In genomic region chr21:6565190-6566170, GRCh38 we compare ENCODE assay signal across 8 cellular contexts.
A peak's percentile ranks its signal among the peaks of the same experiment; 100 is the strongest.
DNase-seq lines count a peak whose midpoint lies in the region; ATAC-seq, FAIRE-seq and TF ChIP-seq lines count a peak whose summit lies in the region.
"Not testable (repeated sequence)": the region's sequence is repeated elsewhere in the genome, so short reads cannot be mapped to it uniquely, and the experiment has no call there.

No MANE protein-coding gene starts in this region.

- not testable (repeated sequence) for H3K4me1 ChIP-seq in Panc1 (ENCODE audit: control insufficient read depth, insufficient read depth, low read length); endothelial cell of umbilical vein (ENCODE audit: control insufficient read depth, extremely low read depth, insufficient read depth, low read length); thoracic aorta (ENCODE audit: control insufficient read depth in 1 of 2, low read depth in 2 of 2)

- not testable (repeated sequence) for BruUV-seq in Panc1 (replicated peaks; lab: Mats Ljungman, UMichigan); endothelial cell of umbilical vein (replicated peaks; lab: Mats Ljungman, UMichigan)

- not testable (repeated sequence) for H3K4me1 Mint-ChIP-seq in activated CD4-positive, alpha-beta memory T cell treated with anti-CD3 and anti-CD28 coated beads, Interleukin-2, amount 10 ng/mL, durations not matched to agents 7 days and 5 days; activated naive CD8-positive, alpha-beta T cell treated with anti-CD3 and anti-CD28 coated beads for 36 hours

- not testable (repeated sequence) for TF ChIP-seq CTCF in Panc1 (IDR thresholded peaks at IDR 0.05); endothelial cell of umbilical vein (IDR thresholded peaks at IDR 0.05; ENCODE audit: extremely low read depth in 1 of 2, insufficient read depth in 1 of 2, low read depth in 1 of 2, low read length in 2 of 2); thoracic aorta (IDR thresholded peaks at IDR 0.05)

- H3K4me3 ChIP-seq in Panc1 (ENCODE audit: low read depth in 2 of 2, low read length in 2 of 2); endothelial cell of umbilical vein (replicated peaks in 1 of 3; ENCODE audit: insufficient read depth in 1 of 3, low read depth in 1 of 3, low read length in 3 of 3): not testable (repeated sequence)
- H3K4me3 ChIP-seq in thoracic aorta = peak overlapping the region; percentile 42

- not testable (repeated sequence) for H3K9me3 Mint-ChIP-seq in activated CD4-positive, alpha-beta memory T cell treated with anti-CD3 and anti-CD28 coated beads, Interleukin-2, amount 10 ng/mL, durations not matched to agents 7 days and 5 days; activated naive CD8-positive, alpha-beta T cell treated with anti-CD3 and anti-CD28 coated beads for 36 hours

- H3K9me1 ChIP-seq in endothelial cell of umbilical vein (replicated peaks; ENCODE audit: control insufficient read depth, extremely low read depth, insufficient read depth, low read length) = not testable (repeated sequence)

- not testable (repeated sequence) for H3K27me3 Mint-ChIP-seq in activated CD4-positive, alpha-beta memory T cell treated with anti-CD3 and anti-CD28 coated beads, Interleukin-2, amount 10 ng/mL, durations not matched to agents 7 days and 5 days; activated naive CD8-positive, alpha-beta T cell treated with anti-CD3 and anti-CD28 coated beads for 36 hours

- FAIRE-seq in endothelial cell of umbilical vein (lab: Jason Lieb, UNC) = not testable (repeated sequence)

- not testable (repeated sequence) for H3K36me3 ChIP-seq in Panc1 (ENCODE audit: control insufficient read depth, insufficient read depth, low read length); endothelial cell of umbilical vein (ENCODE audit: control insufficient read depth in 2 of 2, extremely low read depth in 1 of 2, insufficient read depth in 2 of 2, low read length in 2 of 2); thoracic aorta

- H2AFZ ChIP-seq in endothelial cell of umbilical vein (ENCODE audit: low read depth, low read length) = not testable (repeated sequence)

- in situ Hi-C loops in Panc1 (cut with HindIII; ENCODE audit: low pct_unique_long_range_greater_than_20kb, low sequenced_read_pairs) = not testable (repeated sequence)

- POLR2A ChIA-PET in Panc1 (lab: Charles Lee); activated CD4-positive, alpha-beta memory T cell treated with anti-CD3 and anti-CD28 coated beads, Interleukin-2, amount 10 ng/mL, durations not matched to agents 7 days and 5 days (lab: Charles Lee); endothelial cell of umbilical vein (lab: Charles Lee): not testable (repeated sequence)

- dilution Hi-C loops in endothelial cell of umbilical vein (cut with MboI; ENCODE audit: extremely low pct_ligation_motif_present, low sequenced_read_pairs) = not testable (repeated sequence)

- ATAC-seq in Panc1; thoracic aorta (ENCODE audit: insufficient number of reproducible peaks, low FRiP score, low read depth): not testable (repeated sequence)

- not testable (repeated sequence) for H3K27me3 ChIP-seq in Panc1 (ENCODE audit: control insufficient read depth, insufficient read depth, low read length); endothelial cell of umbilical vein (ENCODE audit: control insufficient read depth in 2 of 2, insufficient read depth in 2 of 2, low read length in 2 of 2); thoracic aorta (replicated peaks; ENCODE audit: insufficient read depth)

- not testable (repeated sequence) for H3K9ac ChIP-seq in endothelial cell of umbilical vein (replicated peaks; ENCODE audit: extremely low read depth, insufficient read depth, low read length)

- not testable (repeated sequence) for H3K4me2 ChIP-seq in endothelial cell of umbilical vein (ENCODE audit: insufficient read depth, low read length)

- CTCF ChIA-PET in Panc1 (lab: Charles Lee); activated CD4-positive, alpha-beta memory T cell treated with anti-CD3 and anti-CD28 coated beads, Interleukin-2, amount 10 ng/mL, durations not matched to agents 7 days and 5 days (lab: Charles Lee); endothelial cell of umbilical vein (lab: Charles Lee): not testable (repeated sequence)

- not testable (repeated sequence) for H3K27ac Mint-ChIP-seq in activated CD4-positive, alpha-beta memory T cell treated with anti-CD3 and anti-CD28 coated beads, Interleukin-2, amount 10 ng/mL, durations not matched to agents 7 days and 5 days
- H3K27ac Mint-ChIP-seq in activated naive CD8-positive, alpha-beta T cell treated with anti-CD3 and anti-CD28 coated beads for 36 hours = peak overlapping the region; percentile 23

- H3K36me3 Mint-ChIP-seq in activated CD4-positive, alpha-beta memory T cell treated with anti-CD3 and anti-CD28 coated beads, Interleukin-2, amount 10 ng/mL, durations not matched to agents 7 days and 5 days (ENCODE audit: low read depth); activated naive CD8-positive, alpha-beta T cell treated with anti-CD3 and anti-CD28 coated beads for 36 hours: not testable (repeated sequence)

- H4K20me1 ChIP-seq in endothelial cell of umbilical vein (replicated peaks; ENCODE audit: control insufficient read depth, extremely low read depth, insufficient read depth, low read length) = not testable (repeated sequence)

- not testable (repeated sequence) for H3K4me3 Mint-ChIP-seq in activated CD4-positive, alpha-beta memory T cell treated with anti-CD3 and anti-CD28 coated beads, Interleukin-2, amount 10 ng/mL, durations not matched to agents 7 days and 5 days; activated naive CD8-positive, alpha-beta T cell treated with anti-CD3 and anti-CD28 coated beads for 36 hours

- DNase-seq in ELF-1 (ENCODE audit: low read depth, low spot score) (peak; percentile 5), endothelial cell of umbilical vein (ENCODE audit: low read depth, low spot score) (peak; percentile 1), left kidney (ENCODE audit: low read depth, low spot score) (peak; percentile 5), pons (ENCODE audit: low spot score) (peak; percentile 0)
- DNase-seq in Panc1 (ENCODE audit: low read depth, low spot score); thoracic aorta (ENCODE audit: low spot score): not testable (repeated sequence)
- DNase-seq in activated CD4-positive, alpha-beta memory T cell treated with anti-CD3 and anti-CD28 coated beads, Interleukin-2, amount 10 ng/mL, durations not matched to agents 7 days and 5 days = peak; percentile 30
- peak; percentile 31 for DNase-seq in activated naive CD8-positive, alpha-beta T cell treated with anti-CD3 and anti-CD28 coated beads for 36 hours

- not testable (repeated sequence) for H3K79me2 ChIP-seq in endothelial cell of umbilical vein (ENCODE audit: control insufficient read depth, insufficient read depth, low read length)

- intact Hi-C loops in Panc1 (cut with micrococcal nuclease; ENCODE audit: unreplicated experiment); endothelial cell of umbilical vein (cut with micrococcal nuclease): not testable (repeated sequence)

- H3K9me3 ChIP-seq in Panc1 (ENCODE audit: control insufficient read depth, insufficient read depth, low read depth, low read length); endothelial cell of umbilical vein (replicated peaks; ENCODE audit: control insufficient read depth, insufficient read depth, low read length); thoracic aorta: not testable (repeated sequence)

- not testable (repeated sequence) for TF ChIP-seq POLR2A in endothelial cell of umbilical vein (IDR thresholded peaks at IDR 0.05; ENCODE audit: low read depth, low read length)

- 0 out of 2 replicates have a peak overlapping the region, but pooled peaks have one; percentile 24 for H3K27ac ChIP-seq in Panc1 (ENCODE audit: low read length)
- H3K27ac ChIP-seq in endothelial cell of umbilical vein (ENCODE audit: insufficient read depth, low read depth, low read length); thoracic aorta: not testable (repeated sequence)
